Comparison of ENCODE assay signal across 8 cellular contexts in the genomic region with DNA sequence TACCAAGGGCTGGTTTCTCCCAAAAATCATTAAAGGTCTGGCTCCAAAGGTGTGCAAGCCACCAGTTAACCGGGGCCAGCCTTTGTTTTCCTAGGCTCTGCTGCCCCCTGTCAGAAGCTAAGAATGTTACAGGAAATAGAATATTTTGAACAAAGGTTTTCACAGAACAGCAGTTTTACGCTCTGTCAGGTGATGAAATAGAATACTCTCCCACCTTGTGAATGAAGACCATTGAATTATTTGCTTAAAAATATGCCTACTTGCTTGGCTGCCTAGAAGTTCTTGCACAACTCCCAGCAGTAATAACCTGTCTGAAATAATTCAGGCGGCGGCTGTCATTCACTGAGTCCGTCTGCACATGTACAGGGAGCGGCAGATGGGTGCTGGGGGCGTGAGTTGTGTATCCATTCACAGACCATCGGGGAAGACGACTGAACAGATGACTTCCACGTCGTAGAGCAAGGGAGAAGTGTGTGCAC. TPM values are rescaled to one million over a fixed set of nuclear protein-coding genes. Genes with fewer than 3 reads are reported as not detected.
DNase-seq lines count a peak whose midpoint lies in the region; ATAC-seq, FAIRE-seq and TF ChIP-seq lines count a peak whose summit lies in the region.

No MANE protein-coding gene starts in this region.

- ATAC-seq in GM18909 (IDR thresholded peaks at IDR 0.05; ENCODE audit: poor library complexity, unreplicated experiment) = no peak

- in situ Hi-C loops in ACHN (cut with HindIII; ENCODE audit: low pct_ligation_motif_present, low pct_unique_long_range_greater_than_20kb, low sequenced_read_pairs) = no loop called here
- in situ Hi-C loops in T47D (cut with HindIII; ENCODE audit: low pct_unique_long_range_greater_than_20kb, low sequenced_read_pairs) = no loop called here

- TF ChIP-seq CTCF in VCaP (conservative IDR thresholded peaks at IDR 0.05) = peak; percentile 77
- TF ChIP-seq CTCF in kidney (IDR thresholded peaks at IDR 0.05; ENCODE audit: borderline replicate concordance, extremely low read depth, insufficient read depth) = peak; percentile 81

- H3K9ac ChIP-seq in kidney (ENCODE audit: low read length in 2 of 2) = no peak overlapping the region

- no peaks in the 10 kb centered on the region for H3K4me1 ChIP-seq in kidney (ENCODE audit: control insufficient read depth in 1 of 2, insufficient read depth in 1 of 2, low read depth in 1 of 2, low read length in 2 of 2)

- H3K27ac ChIP-seq in VCaP = no peak overlapping the region
- H3K27ac ChIP-seq in kidney (ENCODE audit: low read depth in 2 of 2, low read length in 2 of 2) = no peak overlapping the region

- intact Hi-C loops in kidney (cut with DNase I) = no loop called here

- H3K36me3 ChIP-seq in kidney (ENCODE audit: control insufficient read depth in 1 of 2, insufficient read depth in 2 of 2, low read length in 2 of 2) = no peaks in the 10 kb centered on the region

- DNase-seq in ACHN (peak; percentile 49), GM19238 (ENCODE audit: insufficient read length, low spot score) (peak; percentile 44), NCI-H2081 treated with DMSO at 0.1 percent for 48 hours (lab: John Stamatoyannopoulos, UW) (peak; percentile 40), T47D (ENCODE audit: low read depth in 1 of 2, low spot score in 1 of 2) (peak; percentile 21 to 64), kidney (no peak)
- peak; percentile 66 to 73 for DNase-seq in stimulated activated CD4-positive, alpha-beta T cell treated with anti-CD3 and anti-CD28 coated beads, Interleukin-2, amount 100 ng/mL, for 24 hours

- H3K9me3 ChIP-seq in kidney (ENCODE audit: control insufficient read depth in 1 of 2, low read length in 2 of 2) = no peaks in the 10 kb centered on the region

- peak overlapping the region in 1 of 2 donors; percentile 1 for H3K4me3 ChIP-seq in kidney (ENCODE audit: low read length in 2 of 2)

- peak; percentile 3 for FAIRE-seq in kidney (lab: Jason Lieb, UNC)

RNA-seq across cellular contexts. Expression of a gene that starts 56.3 kb away (rescaled TPM):
- 244 TPM for total RNA-seq in kidney
- polyA plus RNA-seq in kidney (ENCODE audit: insufficient read depth, low read depth, low replicate concordance) = 185 TPM
